ENCODE assay signal across 11 cellular contexts in genomic region chr6:135087803-135088202, GRCh38. TPM values are rescaled to one million over a fixed set of nuclear protein-coding genes. Genes with fewer than 3 reads are reported as not detected.
DNase-seq lines count a peak whose midpoint lies in the region; ATAC-seq lines count a peak whose summit lies in the region.
"Had no signal": no experiment of that assay in that cellular context is flagged by ENCODE, and none has a peak within 500 bp of the region (broad histone marks: within the 10 kb centered on the region; RNA-seq: fewer than 3 reads in every experiment).

No MANE protein-coding gene starts in this region.

- peaks cover 66% of the 10 kb centered on the region for H3K4me1 Mint-ChIP-seq in activated CD4-positive, alpha-beta memory T cell treated with anti-CD3 and anti-CD28 coated beads, Interleukin-2, amount 10 ng/mL, durations not matched to agents 7 days and 5 days
- H3K4me1 Mint-ChIP-seq in immature natural killer cell: peaks cover 15 to 37% of the 10 kb centered on the region in 2 donors
- H3K4me1 Mint-ChIP-seq: neural crest cell had no signal

- peak overlapping the region; percentile 83 for H3K27ac Mint-ChIP-seq in activated CD4-positive, alpha-beta memory T cell treated with anti-CD3 and anti-CD28 coated beads, Interleukin-2, amount 10 ng/mL, durations not matched to agents 7 days and 5 days
- peak overlapping the region; percentile 28 to 73 (median 50) for H3K27ac Mint-ChIP-seq in immature natural killer cell

- ATAC-seq in HG03354 (IDR thresholded peaks at IDR 0.05; ENCODE audit: poor library complexity, severe bottlenecking, unreplicated experiment) (peak; percentile 34), Right ventricle myocardium superior (ENCODE audit: poor library complexity) (no peak), HG03457 (IDR thresholded peaks at IDR 0.05; ENCODE audit: unreplicated experiment) (no peak)

- CTCF ChIA-PET in activated CD4-positive, alpha-beta memory T cell treated with anti-CD3 and anti-CD28 coated beads, Interleukin-2, amount 10 ng/mL, durations not matched to agents 7 days and 5 days (lab: Charles Lee): interaction anchor here (0.9 to 5.5 kb wide), 14 partner anchors 11 to 351 kb away, joined by 3 to 29 read pairs (median 6); partner anchors contain the start of genes HBS1L and MYB

- peak; percentile 51 for DNase-seq in activated CD4-positive, alpha-beta memory T cell treated with anti-CD3 and anti-CD28 coated beads, Interleukin-2, amount 10 ng/mL, durations not matched to agents 7 days and 5 days
- DNase-seq in immature natural killer cell: peak; percentile 55 to 58 (median 55)
- DNase-seq in ACHN: no peak
- no peak for DNase-seq in Right ventricle myocardium superior
- DNase-seq in 8988T: no peak

- POLR2A ChIA-PET in activated CD4-positive, alpha-beta memory T cell treated with anti-CD3 and anti-CD28 coated beads, Interleukin-2, amount 10 ng/mL, durations not matched to agents 7 days and 5 days (lab: Charles Lee): interaction anchor here (0.6 to 8.5 kb wide), 19 partner anchors 9 to 117 kb away, joined by 3 to 103 read pairs (median 5); partner anchors contain the start of genes HBS1L and MYB

- intact Hi-C loops in Right ventricle myocardium superior (cut with DNase I): no loop called here

- peaks cover 15% of the 10 kb centered on the region for H3K36me3 Mint-ChIP-seq in activated CD4-positive, alpha-beta memory T cell treated with anti-CD3 and anti-CD28 coated beads, Interleukin-2, amount 10 ng/mL, durations not matched to agents 7 days and 5 days (ENCODE audit: low read depth)
- peaks cover 0 to 2% (median 0%) of the 10 kb centered on the region in 3 donors for H3K36me3 Mint-ChIP-seq in immature natural killer cell
- H3K36me3 Mint-ChIP-seq: IgD-negative memory B cell had no signal

- in situ Hi-C loops in ACHN (cut with HindIII; ENCODE audit: low pct_ligation_motif_present, low pct_unique_long_range_greater_than_20kb, low sequenced_read_pairs): no loop called here

- H3K4me3 ChIP-seq in GM08714 (ENCODE audit: low read length): peak overlapping the region; percentile 29; the same call in 1 of the 2 replicates
- H3K4me3 ChIP-seq: ascending aorta had no signal

- peak overlapping the region; percentile 39 for H3K4me3 Mint-ChIP-seq in activated CD4-positive, alpha-beta memory T cell treated with anti-CD3 and anti-CD28 coated beads, Interleukin-2, amount 10 ng/mL, durations not matched to agents 7 days and 5 days
- peak overlapping the region; percentile 37 to 73 (median 57) for H3K4me3 Mint-ChIP-seq in immature natural killer cell
- H3K4me3 Mint-ChIP-seq: neural crest cell had no signal

- H3K27me3 Mint-ChIP-seq in activated CD4-positive, alpha-beta memory T cell treated with anti-CD3 and anti-CD28 coated beads, Interleukin-2, amount 10 ng/mL, durations not matched to agents 7 days and 5 days: no peaks in the 10 kb centered on the region
- peaks cover 0 to 9% (median 7%) of the 10 kb centered on the region in 3 donors for H3K27me3 Mint-ChIP-seq in immature natural killer cell (ENCODE audit: low read depth in 3 of 3)

- H3K9me3 Mint-ChIP-seq in activated CD4-positive, alpha-beta memory T cell treated with anti-CD3 and anti-CD28 coated beads, Interleukin-2, amount 10 ng/mL, durations not matched to agents 7 days and 5 days: peaks cover 5% of the 10 kb centered on the region
- H3K9me3 Mint-ChIP-seq in immature natural killer cell: peaks cover 0 to under 1% (median under 1%) of the 10 kb centered on the region in 6 donors

RNA-seq across cellular contexts. Expression of gene HBS1L, which starts 33.2 kb away (rescaled TPM):
- 10 to 100 TPM; 90.3 to 91.6 TPM for total RNA-seq in activated CD4-positive, alpha-beta memory T cell treated with anti-CD3 and anti-CD28 coated beads, Interleukin-2, amount 10 ng/mL, durations not matched to agents 7 days and 5 days
- polyA plus RNA-seq in immature natural killer cell: 10 to 100 TPM; 29.0 to 38.7 (median 32.4) TPM
- total RNA-seq in Right ventricle myocardium superior: 89.0 TPM

Comparison
In these comparisons a context has a peak if more than half of its experiments do, and no peak if none do; other contexts are left out.
1. DNase-seq: peak in activated CD4-positive, alpha-beta memory T cell treated with anti-CD3 and anti-CD28 coated beads, Interleukin-2, amount 10 ng/mL, durations not matched to agents 7 days and 5 days (single experiment) and immature natural killer cell (3 of 3); none in ACHN (single experiment), Right ventricle myocardium superior (single experiment) and 8988T (single experiment).